Comparison of ENCODE assay signal across 10 cellular contexts in genomic region chr4:158949094-158949493, GRCh38.
DNase-seq lines count a peak whose midpoint lies in the region; ATAC-seq and TF ChIP-seq lines count a peak whose summit lies in the region.
"Had no signal": no experiment of that assay in that cellular context is flagged by ENCODE, and none has a peak within 500 bp of the region (broad histone marks: within the 10 kb centered on the region; RNA-seq: fewer than 3 reads in every experiment).

No MANE protein-coding gene starts in this region.

- TF ChIP-seq CTCF in RWPE1 (conservative IDR thresholded peaks at IDR 0.05; ENCODE audit: low read depth) (no peak), upper lobe of right lung (IDR thresholded peaks at IDR 0.05) (no peak), vagina (IDR thresholded peaks at IDR 0.05) (no peak)

- peaks cover 9% of the 10 kb centered on the region for H3K9me3 ChIP-seq in upper lobe of right lung
- H3K9me3 ChIP-seq in vagina = no peaks in the 10 kb centered on the region

- DNase-seq in left ventricle myocardium superior (no peak), cardiac septum (ENCODE audit: low spot score) (no peak), RWPE1 (ENCODE audit: low spot score) (peak; percentile 31), fibroblast of the conjunctiva (ENCODE audit: low read depth) (peak; percentile 16), upper lobe of right lung (no peak), vagina (ENCODE audit: extremely low spot score in 2 of 2) (no peak), putamen (ENCODE audit: low spot score) (no peak)
- DNase-seq: activated naive CD8-positive, alpha-beta T cell treated with anti-CD3 and anti-CD28 coated beads, Interleukin-2, amount 10 ng/mL, durations not matched to agents 7 days and 5 days; NCI-H748 treated with DMSO at 0.1 percent for 48 hours had no signal

- H3K36me3 ChIP-seq in upper lobe of right lung (no peaks in the 10 kb centered on the region), vagina (no peaks in the 10 kb centered on the region)

- H3K27me3 ChIP-seq in upper lobe of right lung (no peaks in the 10 kb centered on the region), vagina (no peaks in the 10 kb centered on the region)

- H3K4me3 ChIP-seq in upper lobe of right lung = no peak overlapping the region
- no peak overlapping the region for H3K4me3 ChIP-seq in vagina

- ATAC-seq in left ventricle myocardium superior (peak; percentile 32), upper lobe of right lung (peak; percentile 36), HG02884 (IDR thresholded peaks at IDR 0.05; ENCODE audit: unreplicated experiment) (no peak)

- POLR2A ChIA-PET in RWPE1 (lab: Yijun Ruan, JAX; ENCODE audit: low non-redundant PET) = no interaction called here

- intact Hi-C loops in left ventricle myocardium superior (cut with micrococcal nuclease) (no loop called here), cardiac septum (cut with DNase I) (no loop called here), upper lobe of right lung (cut with DNase I) (no loop called here), vagina (cut with DNase I) (no loop called here)

- H3K27ac ChIP-seq in RWPE1 (no peak overlapping the region), upper lobe of right lung (no peak overlapping the region), vagina (no peak overlapping the region)

- no peak for TF ChIP-seq POLR2A in vagina (IDR thresholded peaks at IDR 0.05)

- H3K4me1 ChIP-seq in upper lobe of right lung (peaks cover 4% of the 10 kb centered on the region), vagina (no peaks in the 10 kb centered on the region)

- CTCF ChIA-PET in RWPE1 (lab: Yijun Ruan, JAX) = interaction anchor here (0.6 kb wide), 1 partner anchor 20 kb away, joined by 3 read pairs; no protein-coding TSS in a partner anchor

Comparison
In these comparisons a context has a peak if more than half of its experiments do, and no peak if none do; other contexts are left out.
1. DNase-seq: peak in RWPE1 (single experiment) and fibroblast of the conjunctiva (single experiment); none in left ventricle myocardium superior (single experiment), cardiac septum (single experiment), upper lobe of right lung (single experiment), vagina (0 of 2) and putamen (single experiment).